In genomic region chr2:170361359-170361936, GRCh38 we compare ENCODE assay signal across 8 cellular contexts.
A peak's percentile ranks its signal among the peaks of the same experiment; 100 is the strongest.
DNase-seq lines count a peak whose midpoint lies in the region; ATAC-seq and TF ChIP-seq lines count a peak whose summit lies in the region.

No MANE protein-coding gene starts in this region.

- no peak overlapping the region for H3K4me2 ChIP-seq in H9 (ENCODE audit: insufficient read depth, insufficient read length, low read length)

- H2BK12ac ChIP-seq in H9 (ENCODE audit: insufficient read length, low read depth, low read length), result no peak overlapping the region

- H3K4me1 ChIP-seq in H9 (ENCODE audit: insufficient read depth, low read length), result peaks cover 5% of the 10 kb centered on the region; the same call in 1 of the 2 replicates

- H3K79me1 ChIP-seq in H9 (ENCODE audit: insufficient read depth, low read depth, low read length, poor library complexity, severe bottlenecking), result no peaks in the 10 kb centered on the region

- no peak overlapping the region for H3T11ph ChIP-seq in H9 (ENCODE audit: low read length)

- no peaks in the 10 kb centered on the region for H3K79me2 ChIP-seq in H9 (ENCODE audit: insufficient read depth, low read length)

- H3K27me3 Mint-ChIP-seq in H9 (ENCODE audit: low read depth), result no peaks in the 10 kb centered on the region; the same call in 1 of the 2 replicates

- peaks cover 42 to 49% of the 10 kb centered on the region in 2 experiments for H3K4me1 Mint-ChIP-seq in H9

- H3K23ac ChIP-seq in H9 (ENCODE audit: insufficient read length, low read depth, low read length), result no peak overlapping the region

- no peak overlapping the region for H3K4me3 ChIP-seq in fibroblast of villous mesenchyme (ENCODE audit: low read depth, low read length)

- peak; percentile 86 for TF ChIP-seq CTCF in H9 (conservative IDR thresholded peaks at IDR 0.05)
- peak; percentile 67 for TF ChIP-seq CTCF in fibroblast of villous mesenchyme (IDR thresholded peaks at IDR 0.05; ENCODE audit: insufficient read depth, low read depth, low read length)

- no peak for ATAC-seq in HG02970 (IDR thresholded peaks at IDR 0.05; ENCODE audit: low FRiP score, unreplicated experiment)

- no peak overlapping the region for H3K27ac Mint-ChIP-seq in H9

- H4K5ac ChIP-seq in H9 (ENCODE audit: insufficient read length, low read depth, low read length), result no peak overlapping the region

- no peak overlapping the region for H3K18ac ChIP-seq in H9 (ENCODE audit: insufficient read length, low read depth, low read length)

- H2BK15ac ChIP-seq in H9 (ENCODE audit: low read depth, low read length), result no peak overlapping the region

- H4K8ac ChIP-seq in H9 (replicated peaks; ENCODE audit: insufficient read length, low read depth, low read length), result no peak overlapping the region

- H4K91ac ChIP-seq in H9 (ENCODE audit: insufficient read length, low read depth, low read length), result no peak overlapping the region

- no peaks in the 10 kb centered on the region for H4K20me1 ChIP-seq in H9 (ENCODE audit: control insufficient read depth, insufficient read depth, insufficient read length)

- H3K14ac ChIP-seq in H9 (ENCODE audit: insufficient read depth, low read length), result no peak overlapping the region

- no peak overlapping the region for H3K56ac ChIP-seq in H9 (ENCODE audit: insufficient read length, low read depth, low read length)

- no peak overlapping the region for H3K4me3 Mint-ChIP-seq in H9

- no peaks in the 10 kb centered on the region for H3K9me3 ChIP-seq in H9 (ENCODE audit: control insufficient read depth, low read depth, low read length)

- no peak overlapping the region for H3K9ac ChIP-seq in H9 (ENCODE audit: extremely low read depth, insufficient read length, low read length)

- no peak overlapping the region for H2AK5ac ChIP-seq in H9 (ENCODE audit: insufficient read length, low read length)

- no CpG with 5 or more reads among the region's 4 CpGs for WGBS in H9 (ENCODE audit: extremely low coverage, insufficient read length, low lambda C conversion rate)

- no peak overlapping the region for H2AFZ ChIP-seq in H9 (ENCODE audit: low read length)

- no peaks in the 10 kb centered on the region; the same call in 1 of the 2 replicates for H3K27me3 ChIP-seq in H9 (ENCODE audit: insufficient read depth, low read length)

- H3K27ac ChIP-seq in H9 (ENCODE audit: insufficient read length, low read depth, low read length), result no peak overlapping the region

- H3K4ac ChIP-seq in H9 (ENCODE audit: low read depth, low read length), result no peak overlapping the region

- H3K36me3 Mint-ChIP-seq in H9 (ENCODE audit: insufficient read depth in 1 of 3, low read depth in 3 of 3), result 0 out of 7 replicates have a peak, but pooled peaks cover 0 to under 1% (median 0%) of the 10 kb centered on the region in 3 experiments

- H2BK5ac ChIP-seq in H9 (ENCODE audit: insufficient read length, low read length), result no peak overlapping the region

- no peak overlapping the region for H2BK120ac ChIP-seq in H9 (ENCODE audit: low read depth, low read length, poor library complexity, severe bottlenecking)

- no peaks in the 10 kb centered on the region for H3K9me3 Mint-ChIP-seq in H9

- H3K23me2 ChIP-seq in H9 (ENCODE audit: insufficient read length, low read depth, low read length, poor library complexity, severe bottlenecking), result no peaks in the 10 kb centered on the region

- DNase-seq in DMS153 treated with DMSO at 0.1 percent for 48 hours (lab: John Stamatoyannopoulos, UW; ENCODE audit: unreplicated experiment) (peak; percentile 23), H9 (peak; percentile 64), NOMO-1 treated with dmso at 0.1 percent for 144 hours (lab: John Stamatoyannopoulos, UW; ENCODE audit: unreplicated experiment) (peak; percentile 34), fibroblast of villous mesenchyme (ENCODE audit: low read depth) (peak; percentile 47), pons (ENCODE audit: low spot score) (peak; percentile 61), NCI-H128 (lab: John Stamatoyannopoulos, UW; ENCODE audit: unreplicated experiment) (no peak)
- DNase-seq in activated T-cell treated with anti-CD3 and anti-CD28 coated beads, Interleukin-2, amount 50 U/mL, for 1 hour, result peak; percentile 39

- no peak overlapping the region for H2BK20ac ChIP-seq in H9 (ENCODE audit: low read depth, low read length, poor library complexity, severe bottlenecking)
